ENCODE assay signal across 8 cellular contexts in genomic region chr11:110429614-110430266, GRCh38. TPM values are rescaled to one million over a fixed set of nuclear protein-coding genes. Genes with fewer than 3 reads are reported as not detected.
DNase-seq lines count a peak whose midpoint lies in the region; ATAC-seq and TF ChIP-seq lines count a peak whose summit lies in the region.

TSS of gene FDX1 (plus strand) at chr11:110429948. CDS start at chr11:110430121, 173 bp downstream.

- H3K9me3 Mint-ChIP-seq in activated naive CD8-positive, alpha-beta T cell treated with anti-CD3 and anti-CD28 coated beads, Interleukin-2, amount 50 U/mL, for 24 hours: no peaks in the 10 kb centered on the region
- H3K9me3 Mint-ChIP-seq in type B pancreatic cell: no peaks in the 10 kb centered on the region

- peaks cover 49% of the 10 kb centered on the region for H3K4me1 Mint-ChIP-seq in activated naive CD8-positive, alpha-beta T cell treated with anti-CD3 and anti-CD28 coated beads, Interleukin-2, amount 50 U/mL, for 24 hours
- peaks cover 53% of the 10 kb centered on the region for H3K4me1 Mint-ChIP-seq in type B pancreatic cell (ENCODE audit: unreplicated experiment)

- peak within 1 kb of the TSS; percentile 94 for H3K27ac Mint-ChIP-seq in activated naive CD8-positive, alpha-beta T cell treated with anti-CD3 and anti-CD28 coated beads, Interleukin-2, amount 50 U/mL, for 24 hours
- peak within 1 kb of the TSS; percentile 98 for H3K27ac Mint-ChIP-seq in type B pancreatic cell

- TF ChIP-seq CTCF in GM12865 (IDR thresholded peaks at IDR 0.05; ENCODE audit: insufficient read depth, low read depth, low read length, missing control alignments) (peak; percentile 67), HFF-Myc (IDR thresholded peaks at IDR 0.05; ENCODE audit: low read depth, low read length, missing control alignments) (peak; percentile 16), type B pancreatic cell (conservative IDR thresholded peaks at IDR 0.05) (peak; percentile 81)

- DNase-seq in GM12865 (ENCODE audit: low read depth): peak; percentile 87
- no peak for DNase-seq in HFF-Myc (ENCODE audit: extremely low read depth, low read depth)
- peak; percentile 95 for DNase-seq in NAMALWA (ENCODE audit: low spot score)
- DNase-seq in SW480 (ENCODE audit: low spot score): peak; percentile 86
- DNase-seq in activated naive CD8-positive, alpha-beta T cell treated with anti-CD3 and anti-CD28 coated beads, Interleukin-2, amount 50 U/mL, for 24 hours: peak; percentile 89
- peak; percentile 92 for DNase-seq in cardiac septum (ENCODE audit: low spot score)
- peak; percentile 63 to 96 (median 76) for DNase-seq in posterior cingulate gyrus
- peak; percentile 91 for DNase-seq in type B pancreatic cell (ENCODE audit: extremely low spot score, unreplicated experiment)

- H3K27me3 Mint-ChIP-seq in activated naive CD8-positive, alpha-beta T cell treated with anti-CD3 and anti-CD28 coated beads, Interleukin-2, amount 50 U/mL, for 24 hours: no peaks in the 10 kb centered on the region
- no peaks in the 10 kb centered on the region for H3K27me3 Mint-ChIP-seq in type B pancreatic cell

- ATAC-seq in activated naive CD8-positive, alpha-beta T cell treated with anti-CD3 and anti-CD28 coated beads, Interleukin-2, amount 50 U/mL, for 24 hours: peak; percentile 94

- H3K4me3 ChIP-seq in GM12865 (ENCODE audit: low read depth, low read length): peak within 1 kb of the TSS; percentile 67
- H3K4me3 ChIP-seq in HFF-Myc (replicated peaks; ENCODE audit: low read depth, low read length): peak within 1 kb of the TSS; percentile 88

- peaks cover 5% of the 10 kb centered on the region for H3K36me3 Mint-ChIP-seq in activated naive CD8-positive, alpha-beta T cell treated with anti-CD3 and anti-CD28 coated beads, Interleukin-2, amount 50 U/mL, for 24 hours (ENCODE audit: low read depth)
- no peaks in the 10 kb centered on the region for H3K36me3 Mint-ChIP-seq in type B pancreatic cell

- H3K4me3 Mint-ChIP-seq in activated naive CD8-positive, alpha-beta T cell treated with anti-CD3 and anti-CD28 coated beads, Interleukin-2, amount 50 U/mL, for 24 hours: peak within 1 kb of the TSS; percentile 94
- H3K4me3 Mint-ChIP-seq in type B pancreatic cell: peak within 1 kb of the TSS; percentile 99

- intact Hi-C loops in cardiac septum (cut with DNase I) (loop anchor here (5.0 to 10.0 kb wide), 4 partner anchors 52 to 335 kb away; partner anchors contain the start of genes RDX and ZC3H12C), posterior cingulate gyrus (cut with DNase I) (loop anchor here (5.0 to 10.0 kb wide), 5 partner anchors 52 to 1015 kb away; partner anchors contain the start of genes RDX and ZC3H12C)

RNA-seq across cellular contexts. Expression of gene FDX1, which starts in this region (rescaled TPM):
- total RNA-seq in cardiac septum (21.7 TPM), type B pancreatic cell (ENCODE audit: low replicate concordance) (14.6 and 24.9 TPM in 2 replicates)

Comparison
In these comparisons a context has a peak if more than half of its experiments do, and no peak if none do; other contexts are left out.
1. CTCF ChIP-seq: peak in every context shown above with its lines; median percentile 81 in type B pancreatic cell; 67 in GM12865; 16 in HFF-Myc.